10 cellular contexts compared by ENCODE assay signal in the genomic region with DNA sequence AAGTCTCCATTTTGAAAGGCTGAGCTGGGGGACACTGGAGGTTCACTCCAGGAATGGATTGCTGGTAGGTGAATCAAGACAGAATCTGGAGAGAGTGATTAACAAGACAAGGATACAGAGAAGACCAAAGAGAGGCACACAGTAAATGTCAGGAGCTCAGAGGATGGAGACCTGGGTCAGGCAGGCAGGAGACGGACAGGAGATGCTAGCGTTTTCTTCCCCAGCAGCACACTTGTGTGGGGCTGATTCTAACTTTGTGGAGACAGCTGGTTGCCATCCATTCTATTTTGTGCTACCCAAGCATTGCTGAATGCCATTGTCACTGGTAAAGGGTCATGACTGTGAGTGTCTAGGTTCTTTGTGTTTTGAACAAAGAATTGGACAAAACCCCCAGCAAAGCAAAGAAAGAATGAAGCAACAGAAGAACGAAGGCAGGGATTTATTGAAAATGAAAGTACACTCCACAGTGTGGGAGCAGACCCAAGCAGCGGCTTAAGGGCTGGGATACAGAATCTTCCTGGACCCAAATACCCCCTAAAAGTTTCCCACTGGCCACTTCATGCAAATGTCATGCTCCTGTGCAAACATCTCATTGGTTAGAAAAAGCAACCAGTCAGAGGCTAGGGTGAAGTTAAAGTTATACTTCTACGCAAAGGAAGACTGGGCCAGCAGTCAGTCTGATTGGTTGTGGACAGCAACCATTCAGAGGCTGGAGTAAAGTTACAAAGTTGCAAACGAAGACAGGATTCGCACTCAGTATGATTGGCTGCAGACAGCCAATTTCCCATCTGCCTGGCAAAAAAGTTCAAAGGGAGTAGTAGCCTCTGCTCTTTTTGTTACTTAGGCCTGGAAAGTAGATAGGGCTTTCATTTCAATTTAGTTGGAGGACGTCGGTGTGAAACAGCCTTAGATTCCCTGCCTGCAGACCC. TPM values are rescaled to one million over a fixed set of nuclear protein-coding genes. Genes with fewer than 3 reads are reported as not detected.
DNase-seq lines count a peak whose midpoint lies in the region; ATAC-seq, FAIRE-seq and TF ChIP-seq lines count a peak whose summit lies in the region.
"Had no signal": no experiment of that assay in that cellular context is flagged by ENCODE, and none has a peak within 500 bp of the region (broad histone marks: within the 10 kb centered on the region; RNA-seq: fewer than 3 reads in every experiment).

No MANE protein-coding gene starts in this region.

- ATAC-seq in HepG2 = peak; percentile 82
- no peak for ATAC-seq in HG02610 (IDR thresholded peaks at IDR 0.05; ENCODE audit: unreplicated experiment)
- ATAC-seq in GM19324 (IDR thresholded peaks at IDR 0.05; ENCODE audit: low FRiP score, unreplicated experiment) = no peak
- ATAC-seq in GM18861 (IDR thresholded peaks at IDR 0.05; ENCODE audit: unreplicated experiment) = no peak

- H3K9ac ChIP-seq in HepG2 (ENCODE audit: insufficient read depth, low read depth, low read length) = peak overlapping the region; percentile 50

- FAIRE-seq in HepG2 (lab: Jason Lieb, UNC) = peak; percentile 90

- peaks cover 11% of the 10 kb centered on the region for H3K4me1 Mint-ChIP-seq in activated CD4-positive, alpha-beta T cell treated with anti-CD3 and anti-CD28 coated beads, Interleukin-2, amount 10 ng/mL, durations not matched to agents 24 days and 14 days

- H3K36me3 ChIP-seq in HepG2 (replicated peaks in 1 of 2; ENCODE audit: control insufficient read depth in 1 of 2, insufficient read depth in 2 of 2, low read length in 2 of 2) (no peaks in the 10 kb centered on the region), tibial nerve (no peaks in the 10 kb centered on the region)

- H3K27me3 Mint-ChIP-seq in activated CD4-positive, alpha-beta T cell treated with anti-CD3 and anti-CD28 coated beads, Interleukin-2, amount 10 ng/mL, durations not matched to agents 24 days and 14 days = no peaks in the 10 kb centered on the region
- H3K27me3 Mint-ChIP-seq: stimulated activated naive CD8-positive, alpha-beta T cell treated with anti-CD3 and anti-CD28 coated beads, Interleukin-15, Interleukin-2, amounts not matched to agents 100 ng/mL and 50 ng/mL, for 24 hours had no signal

- peaks cover 84% of the 10 kb centered on the region for H3K79me2 ChIP-seq in HepG2 (ENCODE audit: insufficient read depth, low read length)

- in situ Hi-C loops in HepG2 (cut with HindIII; ENCODE audit: extremely low pct_ligation_motif_present, low pct_unique_long_range_greater_than_20kb) = no loop called here

- no peaks in the 10 kb centered on the region for H3K36me3 Mint-ChIP-seq in activated CD4-positive, alpha-beta T cell treated with anti-CD3 and anti-CD28 coated beads, Interleukin-2, amount 10 ng/mL, durations not matched to agents 24 days and 14 days (ENCODE audit: low read depth)

- TF ChIP-seq EP300 in HepG2 (IDR thresholded peaks at IDR 0.05; ENCODE audit: low read depth in 2 of 2, low read length in 2 of 2) (no peak), HepG2 (CRISPR knock-in tag; IDR thresholded peaks at IDR 0.05; ENCODE audit: borderline replicate concordance) (no peak), tibial nerve (IDR thresholded peaks at IDR 0.05) (no peak)

- CTCF ChIA-PET in HepG2 (lab: Yijun Ruan, JAX; ENCODE audit: low intra/inter-chr PET ratio, low total read pairs) = no interaction called here

- peak overlapping the region; percentile 76 for H3K4me2 ChIP-seq in HepG2 (ENCODE audit: low read depth, low read length)

- POLR2A ChIA-PET in HepG2 (lab: Yijun Ruan, JAX) = interaction anchor here (0.6 to 2.1 kb wide), 3 partner anchors 17 to 57 kb away, joined by 4 to 10 read pairs (median 7); a partner anchor contains a TSS

- TF ChIP-seq RAD21 in HepG2 (CRISPR knock-in tag; IDR thresholded peaks at IDR 0.05) = no peak

- no peak overlapping the region for H2AFZ ChIP-seq in HepG2 (ENCODE audit: low read length)

- no peaks in the 10 kb centered on the region for H4K20me1 ChIP-seq in HepG2 (ENCODE audit: insufficient read depth, low read length)

- peak overlapping the region; percentile 55 for H3K4me3 Mint-ChIP-seq in activated CD4-positive, alpha-beta T cell treated with anti-CD3 and anti-CD28 coated beads, Interleukin-2, amount 10 ng/mL, durations not matched to agents 24 days and 14 days
- H3K4me3 Mint-ChIP-seq: stimulated activated naive CD8-positive, alpha-beta T cell treated with anti-CD3 and anti-CD28 coated beads, Interleukin-15, Interleukin-2, amounts not matched to agents 100 ng/mL and 50 ng/mL, for 24 hours had no signal

- H3K4me1 ChIP-seq in HepG2 (ENCODE audit: insufficient read depth, low read length) (peaks cover 93% of the 10 kb centered on the region), tibial nerve (peaks cover 0 to 10% (median 0%) of the 10 kb centered on the region in 4 donors)

- H3K4me3 ChIP-seq in cardiac fibroblast (replicated peaks in 1 of 2; ENCODE audit: low read depth in 2 of 2, low read length in 2 of 2) = peak overlapping the region in 1 of 2 donors; percentile 39
- peak overlapping the region; percentile 24 to 57 (median 40) for H3K4me3 ChIP-seq in HepG2 (replicated peaks in 1 of 3; ENCODE audit: insufficient read depth in 1 of 3, low read depth in 2 of 3, low read length in 3 of 3)
- H3K4me3 ChIP-seq in tibial nerve = peak overlapping the region in 2 of 4 donors; percentile 11 to 27

- H3K9me3 ChIP-seq in HepG2 (ENCODE audit: low read length) = no peaks in the 10 kb centered on the region
- no peaks in the 10 kb centered on the region for H3K9me3 ChIP-seq in tibial nerve

- no TSS peak for BruUV-seq in HepG2 (replicated peaks; lab: Mats Ljungman, UMichigan)

- H3K27ac ChIP-seq in HepG2 (ENCODE audit: extremely low read length, insufficient read depth, low read length) (peak overlapping the region; percentile 65), tibial nerve (peak overlapping the region in 3 of 4 donors; percentile 3 to 18 (median 8))
- H3K27ac ChIP-seq: C4-2B had no signal

- TF ChIP-seq CTCF in cardiac fibroblast (IDR thresholded peaks at IDR 0.05; ENCODE audit: low read depth, low read length) = no peak
- TF ChIP-seq CTCF in HepG2 (CRISPR knock-in tag; IDR thresholded peaks at IDR 0.05) = no peak
- no peak for TF ChIP-seq CTCF in tibial nerve (IDR thresholded peaks at IDR 0.05)

- no peaks in the 10 kb centered on the region for H3K9me3 Mint-ChIP-seq in activated CD4-positive, alpha-beta T cell treated with anti-CD3 and anti-CD28 coated beads, Interleukin-2, amount 10 ng/mL, durations not matched to agents 24 days and 14 days
- H3K9me3 Mint-ChIP-seq: stimulated activated naive CD8-positive, alpha-beta T cell treated with anti-CD3 and anti-CD28 coated beads, Interleukin-15, Interleukin-2, amounts not matched to agents 100 ng/mL and 50 ng/mL, for 24 hours had no signal

- WGBS in HepG2 (ENCODE audit: low lambda C conversion rate) = 14% methylated on average over 9 of the region's 9 CpGs
- 58 to 69% methylated on average over 9 of the region's 9 CpGs for WGBS in tibial nerve, 2 donors

- peak; percentile 53 to 75 for TF ChIP-seq POLR2A in HepG2 (IDR thresholded peaks at IDR 0.05; ENCODE audit: insufficient read depth in 1 of 2, low read depth in 2 of 2, low read length in 2 of 2)
- no peak for TF ChIP-seq POLR2A in tibial nerve (IDR thresholded peaks at IDR 0.05)

- intact Hi-C loops in activated CD4-positive, alpha-beta T cell treated with anti-CD3 and anti-CD28 coated beads, Interleukin-2, amount 10 ng/mL, durations not matched to agents 24 days and 14 days (cut with micrococcal nuclease) = no loop called here
- intact Hi-C loops in HepG2 (cut with micrococcal nuclease; ENCODE audit: unreplicated experiment) = no loop called here

- no peaks in the 10 kb centered on the region for H3K27me3 ChIP-seq in HepG2 (ENCODE audit: control insufficient read depth in 1 of 2, insufficient read depth in 2 of 2, low read length in 2 of 2)
- no peaks in the 10 kb centered on the region for H3K27me3 ChIP-seq in tibial nerve

- DNase-seq in activated CD4-positive, alpha-beta T cell treated with anti-CD3 and anti-CD28 coated beads, Interleukin-2, amount 10 ng/mL, durations not matched to agents 24 days and 14 days = no peak
- DNase-seq in activated CD4-positive, alpha-beta T cell treated with anti-CD3 and anti-CD28 coated beads for 1 hour = no peak
- peak; percentile 64 to 90 for DNase-seq in cardiac fibroblast (ENCODE audit: low read depth in 2 of 2)
- DNase-seq in HepG2 (ENCODE audit: low spot score) = peak; percentile 93
- no peak for DNase-seq in tibial nerve (ENCODE audit: low spot score in 2 of 2)

- no peak overlapping the region for H3K27ac Mint-ChIP-seq in activated CD4-positive, alpha-beta T cell treated with anti-CD3 and anti-CD28 coated beads, Interleukin-2, amount 10 ng/mL, durations not matched to agents 24 days and 14 days
- H3K27ac Mint-ChIP-seq: stimulated activated naive CD8-positive, alpha-beta T cell treated with anti-CD3 and anti-CD28 coated beads, Interleukin-15, Interleukin-2, amounts not matched to agents 100 ng/mL and 50 ng/mL, for 24 hours had no signal

RNA-seq across cellular contexts. Expression of a gene that starts 17.5 kb away (rescaled TPM):
- 3.4 and 4.3 TPM in 2 replicates for total RNA-seq in activated CD4-positive, alpha-beta T cell treated with anti-CD3 and anti-CD28 coated beads, Interleukin-2, amount 10 ng/mL, durations not matched to agents 24 days and 14 days
- total RNA-seq in HepG2 (2016; rRNA removed; fragmentation: Illumina TruSeq; extraction: Trizol) = 48.5 and 99.8 TPM in 2 replicates
- total RNA-seq in HepG2 (2016; cell fraction: cytosol; rRNA removed; fragmentation: Illumina TruSeq; extraction: Trizol; ENCODE audit: low read depth) = 16.1 and 17.5 TPM in 2 replicates
- 42.2 and 99.6 TPM in 2 replicates for total RNA-seq in HepG2 (2016; cell fraction: insoluble cytoplasmic fraction; rRNA removed; fragmentation: Illumina TruSeq; extraction: Trizol)
- total RNA-seq in HepG2 (2016; cell fraction: membrane; rRNA removed; fragmentation: Illumina TruSeq; extraction: Trizol) = 29.0 and 31.7 TPM in 2 replicates
- 111 and 135 TPM in 2 replicates for total RNA-seq in HepG2 (2016; cell fraction: nucleus; rRNA removed; fragmentation: Illumina TruSeq; extraction: Trizol)
- polyA plus RNA-seq in HepG2 (2011; rRNA removed) = 98.5 and 116 TPM in 2 replicates
- polyA plus RNA-seq in HepG2 (2011; cell fraction: cytosol; rRNA removed) = 75.5 and 97.3 TPM in 2 replicates
- polyA plus RNA-seq in HepG2 (2011; cell fraction: nucleus; rRNA removed) = 240 and 289 TPM in 2 replicates
- 93.9 and 95.7 TPM in 2 replicates for polyA plus RNA-seq in HepG2 (2012)
- polyA plus RNA-seq in HepG2 (2016; cell fraction: cytosol; fragmentation: Illumina TruSeq; extraction: Trizol; ENCODE audit: low read depth) = 6.8 and 7.3 TPM in 2 replicates
- polyA plus RNA-seq in HepG2 (2016; cell fraction: insoluble cytoplasmic fraction; fragmentation: Illumina TruSeq; extraction: Trizol; ENCODE audit: low read depth) = 34.4 and 38.1 TPM in 2 replicates
- polyA plus RNA-seq in HepG2 (2016; cell fraction: membrane; fragmentation: Illumina TruSeq; extraction: Trizol; ENCODE audit: low read depth) = 12.8 and 15.4 TPM in 2 replicates
- 220 and 224 TPM in 2 replicates for polyA plus RNA-seq in HepG2 (2016; cell fraction: nucleus; fragmentation: Illumina TruSeq; extraction: Trizol; ENCODE audit: insufficient read depth, low read depth)
- 0.19 and 231 TPM in 2 replicates for polyA minus RNA-seq in HepG2 (2011; rRNA and poly(A)+ RNA removed; ENCODE audit: low replicate concordance)
- polyA minus RNA-seq in HepG2 (2011; cell fraction: cytosol; rRNA and poly(A)+ RNA removed) = 83.9 and 88.1 TPM in 2 replicates
- 66.0 and 71.1 TPM in 2 replicates for polyA minus RNA-seq in HepG2 (2011; cell fraction: nucleus; rRNA and poly(A)+ RNA removed)
- total RNA-seq in tibial nerve = 1 to 10 TPM; 1.5 to 5.5 (median 3.9) TPM

RNA-seq across cellular contexts. Expression of a gene that starts 34.2 kb away (rescaled TPM):
- total RNA-seq in activated CD4-positive, alpha-beta T cell treated with anti-CD3 and anti-CD28 coated beads, Interleukin-2, amount 10 ng/mL, durations not matched to agents 24 days and 14 days = 9.5 and 10.7 TPM in 2 replicates
- total RNA-seq in HepG2 (2016; rRNA removed; fragmentation: Illumina TruSeq; extraction: Trizol) (45.4 and 45.8 TPM in 2 replicates), tibial nerve (10 to 100 TPM; 21.6 to 32.9 (median 23.8) TPM)
- total RNA-seq in HepG2 (2016; cell fraction: cytosol; rRNA removed; fragmentation: Illumina TruSeq; extraction: Trizol; ENCODE audit: low read depth) = 8.5 and 8.8 TPM in 2 replicates
- total RNA-seq in HepG2 (2016; cell fraction: insoluble cytoplasmic fraction; rRNA removed; fragmentation: Illumina TruSeq; extraction: Trizol) = 47.2 and 51.0 TPM in 2 replicates
- 13.3 and 15.2 TPM in 2 replicates for total RNA-seq in HepG2 (2016; cell fraction: membrane; rRNA removed; fragmentation: Illumina TruSeq; extraction: Trizol)
- total RNA-seq in HepG2 (2016; cell fraction: nucleus; rRNA removed; fragmentation: Illumina TruSeq; extraction: Trizol) = 35.8 and 40.4 TPM in 2 replicates
- 70.4 and 89.4 TPM in 2 replicates for polyA plus RNA-seq in HepG2 (2011; rRNA removed)
- polyA plus RNA-seq in HepG2 (2011; cell fraction: cytosol; rRNA removed) = 29.9 and 38.2 TPM in 2 replicates
- 249 and 270 TPM in 2 replicates for polyA plus RNA-seq in HepG2 (2011; cell fraction: nucleus; rRNA removed)
- polyA plus RNA-seq in HepG2 (2012) = 56.0 and 58.1 TPM in 2 replicates
- 4.5 and 5.4 TPM in 2 replicates for polyA plus RNA-seq in HepG2 (2016; cell fraction: cytosol; fragmentation: Illumina TruSeq; extraction: Trizol; ENCODE audit: low read depth)
- 32.7 and 33.8 TPM in 2 replicates for polyA plus RNA-seq in HepG2 (2016; cell fraction: insoluble cytoplasmic fraction; fragmentation: Illumina TruSeq; extraction: Trizol; ENCODE audit: low read depth)
- 6.9 and 7.6 TPM in 2 replicates for polyA plus RNA-seq in HepG2 (2016; cell fraction: membrane; fragmentation: Illumina TruSeq; extraction: Trizol; ENCODE audit: low read depth)
- polyA plus RNA-seq in HepG2 (2016; cell fraction: nucleus; fragmentation: Illumina TruSeq; extraction: Trizol; ENCODE audit: insufficient read depth, low read depth) = 72.9 and 91.6 TPM in 2 replicates
- polyA minus RNA-seq in HepG2 (2011; rRNA and poly(A)+ RNA removed; ENCODE audit: low replicate concordance) = 12.0 and 88.9 TPM in 2 replicates
- polyA minus RNA-seq in HepG2 (2011; cell fraction: cytosol; rRNA and poly(A)+ RNA removed) = 22.5 and 32.4 TPM in 2 replicates
- 64.2 and 74.3 TPM in 2 replicates for polyA minus RNA-seq in HepG2 (2011; cell fraction: nucleus; rRNA and poly(A)+ RNA removed)

RNA-seq across cellular contexts. Expression of a gene that starts 34.4 kb away (rescaled TPM):
- 83.8 and 103 TPM in 2 replicates for total RNA-seq in activated CD4-positive, alpha-beta T cell treated with anti-CD3 and anti-CD28 coated beads, Interleukin-2, amount 10 ng/mL, durations not matched to agents 24 days and 14 days
- 56.1 and 56.8 TPM in 2 replicates for total RNA-seq in HepG2 (2016; rRNA removed; fragmentation: Illumina TruSeq; extraction: Trizol)
- 24.7 and 25.2 TPM in 2 replicates for total RNA-seq in HepG2 (2016; cell fraction: cytosol; rRNA removed; fragmentation: Illumina TruSeq; extraction: Trizol; ENCODE audit: low read depth)
- 45.8 and 58.5 TPM in 2 replicates for total RNA-seq in HepG2 (2016; cell fraction: insoluble cytoplasmic fraction; rRNA removed; fragmentation: Illumina TruSeq; extraction: Trizol)
- 19.8 and 24.7 TPM in 2 replicates for total RNA-seq in HepG2 (2016; cell fraction: membrane; rRNA removed; fragmentation: Illumina TruSeq; extraction: Trizol)
- total RNA-seq in HepG2 (2016; cell fraction: nucleus; rRNA removed; fragmentation: Illumina TruSeq; extraction: Trizol) = 29.3 and 31.1 TPM in 2 replicates
- 65.6 and 69.9 TPM in 2 replicates for polyA plus RNA-seq in HepG2 (2011; rRNA removed)
- 54.5 and 71.8 TPM in 2 replicates for polyA plus RNA-seq in HepG2 (2011; cell fraction: cytosol; rRNA removed)
- polyA plus RNA-seq in HepG2 (2011; cell fraction: nucleus; rRNA removed) = 75.8 and 91.0 TPM in 2 replicates
- polyA plus RNA-seq in HepG2 (2012) = 95.2 and 116 TPM in 2 replicates
- polyA plus RNA-seq in HepG2 (2016; cell fraction: cytosol; fragmentation: Illumina TruSeq; extraction: Trizol; ENCODE audit: low read depth) = 24.0 and 25.5 TPM in 2 replicates
- 88.5 and 104 TPM in 2 replicates for polyA plus RNA-seq in HepG2 (2016; cell fraction: insoluble cytoplasmic fraction; fragmentation: Illumina TruSeq; extraction: Trizol; ENCODE audit: low read depth)
- 24.2 and 27.0 TPM in 2 replicates for polyA plus RNA-seq in HepG2 (2016; cell fraction: membrane; fragmentation: Illumina TruSeq; extraction: Trizol; ENCODE audit: low read depth)
- polyA plus RNA-seq in HepG2 (2016; cell fraction: nucleus; fragmentation: Illumina TruSeq; extraction: Trizol; ENCODE audit: insufficient read depth, low read depth) = 91.3 and 95.0 TPM in 2 replicates
- 45.8 and 60.7 TPM in 2 replicates for polyA minus RNA-seq in HepG2 (2011; rRNA and poly(A)+ RNA removed; ENCODE audit: low replicate concordance)
- 30.5 and 54.2 TPM in 2 replicates for polyA minus RNA-seq in HepG2 (2011; cell fraction: cytosol; rRNA and poly(A)+ RNA removed)
- 18.3 and 19.6 TPM in 2 replicates for polyA minus RNA-seq in HepG2 (2011; cell fraction: nucleus; rRNA and poly(A)+ RNA removed)
- total RNA-seq in tibial nerve = 10 to 100 TPM in 2 of 4 donors, 1 to 10 TPM in 2; 8.4 to 17.3 (median 11.6) TPM

RNA-seq across cellular contexts. Expression of a gene that starts 40.0 kb away (rescaled TPM):
- 22.6 and 24.7 TPM in 2 replicates for total RNA-seq in activated CD4-positive, alpha-beta T cell treated with anti-CD3 and anti-CD28 coated beads, Interleukin-2, amount 10 ng/mL, durations not matched to agents 24 days and 14 days
- total RNA-seq in HepG2 (2016; rRNA removed; fragmentation: Illumina TruSeq; extraction: Trizol) = 30.7 and 32.0 TPM in 2 replicates
- 1.6 and 2.2 TPM in 2 replicates for total RNA-seq in HepG2 (2016; cell fraction: cytosol; rRNA removed; fragmentation: Illumina TruSeq; extraction: Trizol; ENCODE audit: low read depth)
- 27.3 and 31.2 TPM in 2 replicates for total RNA-seq in HepG2 (2016; cell fraction: insoluble cytoplasmic fraction; rRNA removed; fragmentation: Illumina TruSeq; extraction: Trizol)
- 5.8 and 6.7 TPM in 2 replicates for total RNA-seq in HepG2 (2016; cell fraction: membrane; rRNA removed; fragmentation: Illumina TruSeq; extraction: Trizol)
- total RNA-seq in HepG2 (2016; cell fraction: nucleus; rRNA removed; fragmentation: Illumina TruSeq; extraction: Trizol) = 34.6 and 35.9 TPM in 2 replicates
- polyA plus RNA-seq in HepG2 (2011; rRNA removed) = 60.7 and 79.4 TPM in 2 replicates
- 38.0 and 49.6 TPM in 2 replicates for polyA plus RNA-seq in HepG2 (2011; cell fraction: cytosol; rRNA removed)
- polyA plus RNA-seq in HepG2 (2011; cell fraction: nucleus; rRNA removed) = 221 and 265 TPM in 2 replicates
- polyA plus RNA-seq in HepG2 (2012) = 36.5 and 41.4 TPM in 2 replicates
- polyA plus RNA-seq in HepG2 (2016; cell fraction: cytosol; fragmentation: Illumina TruSeq; extraction: Trizol; ENCODE audit: low read depth) = 1.1 and 1.4 TPM in 2 replicates
- polyA plus RNA-seq in HepG2 (2016; cell fraction: insoluble cytoplasmic fraction; fragmentation: Illumina TruSeq; extraction: Trizol; ENCODE audit: low read depth) = 16.9 and 21.5 TPM in 2 replicates
- polyA plus RNA-seq in HepG2 (2016; cell fraction: membrane; fragmentation: Illumina TruSeq; extraction: Trizol; ENCODE audit: low read depth) = 2.2 and 2.7 TPM in 2 replicates
- polyA plus RNA-seq in HepG2 (2016; cell fraction: nucleus; fragmentation: Illumina TruSeq; extraction: Trizol; ENCODE audit: insufficient read depth, low read depth) = 63.7 and 70.4 TPM in 2 replicates
- 14.4 and 143 TPM in 2 replicates for polyA minus RNA-seq in HepG2 (2011; rRNA and poly(A)+ RNA removed; ENCODE audit: low replicate concordance)
- polyA minus RNA-seq in HepG2 (2011; cell fraction: cytosol; rRNA and poly(A)+ RNA removed) = 44.5 and 45.5 TPM in 2 replicates
- 65.0 and 67.0 TPM in 2 replicates for polyA minus RNA-seq in HepG2 (2011; cell fraction: nucleus; rRNA and poly(A)+ RNA removed)
- total RNA-seq in tibial nerve = 10 to 100 TPM; 16.3 to 21.0 (median 17.9) TPM

Comparison
In these comparisons a context has a peak if more than half of its experiments do, and no peak if none do; other contexts are left out.
1. DNase-seq: peak in cardiac fibroblast (2 of 2) and HepG2 (single experiment); none in activated CD4-positive, alpha-beta T cell treated with anti-CD3 and anti-CD28 coated beads, Interleukin-2, amount 10 ng/mL, durations not matched to agents 24 days and 14 days (single experiment), activated CD4-positive, alpha-beta T cell treated with anti-CD3 and anti-CD28 coated beads for 1 hour (single experiment) and tibial nerve (0 of 2).
2. POLR2A ChIP-seq: peak in HepG2 (2 of 2); none in tibial nerve (0 of 2).